Comparison of ENCODE assay signal across 8 cellular contexts in genomic region chr3:35965908-35966307, GRCh38.
DNase-seq lines count a peak whose midpoint lies in the region; ATAC-seq and TF ChIP-seq lines count a peak whose summit lies in the region.

No MANE protein-coding gene starts in this region.

- H3K36me3 ChIP-seq in ascending aorta (no peaks in the 10 kb centered on the region), left lung (no peaks in the 10 kb centered on the region), stomach (no peaks in the 10 kb centered on the region)

- H3K27me3 ChIP-seq in ascending aorta (no peaks in the 10 kb centered on the region), left lung (no peaks in the 10 kb centered on the region), stomach (no peaks in the 10 kb centered on the region)

- no peaks in the 10 kb centered on the region for H3K36me3 Mint-ChIP-seq in naive thymus-derived CD8-positive, alpha-beta T cell

- WGBS in stomach, 5 donors: 7 to 20% (median 15%) methylated on average over 2 of the region's 2 CpGs

- H3K9me3 ChIP-seq in ascending aorta (no peaks in the 10 kb centered on the region), left lung (no peaks in the 10 kb centered on the region), stomach (no peaks in the 10 kb centered on the region)

- no peak for TF ChIP-seq POLR2A in stomach (IDR thresholded peaks at IDR 0.05)

- no peak for TF ChIP-seq EP300 in stomach (IDR thresholded peaks at IDR 0.05)

- no peak overlapping the region for H3K27ac Mint-ChIP-seq in naive thymus-derived CD8-positive, alpha-beta T cell

- H3K4me1 Mint-ChIP-seq in naive thymus-derived CD8-positive, alpha-beta T cell: peaks cover 0 to 12% (median 2%) of the 10 kb centered on the region in 4 donors

- peaks cover 0 to 2% (median 0%) of the 10 kb centered on the region in 5 donors for H3K27me3 Mint-ChIP-seq in naive thymus-derived CD8-positive, alpha-beta T cell

- TF ChIP-seq CTCF in ascending aorta (IDR thresholded peaks at IDR 0.05) (peak; percentile 39 to 77 (median 59)), left lung (IDR thresholded peaks at IDR 0.05) (peak; percentile 30 to 41), stomach (IDR thresholded peaks at IDR 0.05) (no peak)

- H3K4me3 ChIP-seq in ascending aorta (no peak overlapping the region), left lung (no peak overlapping the region), stomach (no peak overlapping the region)

- peaks cover 0 to 13% of the 10 kb centered on the region in 2 donors for H3K4me1 ChIP-seq in ascending aorta
- no peaks in the 10 kb centered on the region for H3K4me1 ChIP-seq in left lung
- peaks cover 0 to 8% (median 1%) of the 10 kb centered on the region in 4 donors for H3K4me1 ChIP-seq in stomach

- ATAC-seq in left lung: peak; percentile 73
- ATAC-seq in naive thymus-derived CD8-positive, alpha-beta T cell: no peak

- H3K27ac ChIP-seq in ascending aorta (no peak overlapping the region), left lung (no peak overlapping the region), stomach (no peak overlapping the region)

- no peak overlapping the region for H3K4me3 Mint-ChIP-seq in naive thymus-derived CD8-positive, alpha-beta T cell

- intact Hi-C loops in ascending aorta (cut with DNase I) (loop anchor here (1.0 kb wide), 2 partner anchors 735 to 903 kb away; no protein-coding TSS in a partner anchor), left lung (cut with DNase I) (loop anchor here in 1 of 2 donors (10.0 kb wide), 1 partner anchor 739 kb away; no protein-coding TSS in a partner anchor), stomach (cut with DNase I; ENCODE audit: low total_unique reads) (loop anchor here (5.0 kb wide), 1 partner anchor 736 kb away; no protein-coding TSS in a partner anchor)

- POLR2A ChIA-PET in naive thymus-derived CD8-positive, alpha-beta T cell (lab: Charles Lee): no interaction called here

- DNase-seq in SIG-M5 treated with dmso at 0.1 percent for 504 hours (lab: John Stamatoyannopoulos, UW; ENCODE audit: unreplicated experiment) (peak; percentile 36), SIG-M5 (lab: John Stamatoyannopoulos, UW) (no peak), MV-4-11 (lab: John Stamatoyannopoulos, UW) (peak; percentile 5), ascending aorta (ENCODE audit: low spot score in 2 of 2) (no peak), left lung (no peak), stomach (no peak), mesenteric fat pad (ENCODE audit: low spot score) (no peak)
- DNase-seq in naive thymus-derived CD8-positive, alpha-beta T cell: no peak

- no peaks in the 10 kb centered on the region for H3K9me3 Mint-ChIP-seq in naive thymus-derived CD8-positive, alpha-beta T cell

Comparison
In these comparisons a context has a peak if more than half of its experiments do, and no peak if none do; other contexts are left out.
1. DNase-seq: peak in SIG-M5 treated with dmso at 0.1 percent for 504 hours (single experiment) and MV-4-11 (single experiment); none in SIG-M5 (single experiment), ascending aorta (0 of 2), left lung (0 of 2), stomach (single experiment), mesenteric fat pad (single experiment) and naive thymus-derived CD8-positive, alpha-beta T cell (0 of 10).
2. CTCF ChIP-seq: peak in ascending aorta (3 of 3) and left lung (2 of 2); none in stomach (0 of 7).